ENCODE assay signal across 14 cellular contexts in the genomic region with DNA sequence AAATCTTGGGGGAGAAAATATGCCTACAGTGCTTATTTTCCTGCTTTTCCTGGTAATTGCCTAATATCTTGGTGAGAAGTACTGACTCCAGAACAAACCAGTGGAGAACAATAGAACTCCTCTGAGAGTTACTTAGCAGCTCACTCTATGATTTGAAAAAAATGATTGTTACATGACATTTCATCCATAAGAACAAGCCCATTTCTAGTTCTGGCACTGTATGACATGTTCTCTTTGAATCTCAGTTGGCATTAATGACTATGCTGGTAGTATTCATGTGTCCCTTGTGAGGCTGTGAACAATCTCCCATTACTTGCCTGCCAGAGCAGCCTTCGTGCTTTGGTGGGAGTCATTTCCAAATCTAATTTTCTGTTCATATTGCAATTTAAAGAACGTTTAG. TPM values are rescaled to one million over a fixed set of nuclear protein-coding genes. Genes with fewer than 3 reads are reported as not detected.
DNase-seq lines count a peak whose midpoint lies in the region; ATAC-seq and TF ChIP-seq lines count a peak whose summit lies in the region.
"Had no signal": no experiment of that assay in that cellular context is flagged by ENCODE, and none has a peak within 500 bp of the region (broad histone marks: within the 10 kb centered on the region; RNA-seq: fewer than 3 reads in every experiment).

No MANE protein-coding gene starts in this region.

- H2AFZ ChIP-seq in Loucy (ENCODE audit: low read length) = no peak overlapping the region

- TF ChIP-seq CTCF in Loucy (conservative IDR thresholded peaks at IDR 0.05; ENCODE audit: low read length) = no peak

- no CpG with 5 or more reads among the region's 2 CpGs for WGBS in mesodermal cell (ENCODE audit: insufficient coverage in 2 of 2), 2 experiments

- H3K4me3 ChIP-seq in Loucy (ENCODE audit: low read length, poor library complexity, severe bottlenecking) (no peak overlapping the region), mesodermal cell (ENCODE audit: extremely low read depth, insufficient read depth, low read length, poor library complexity, severe bottlenecking) (no peak overlapping the region), subcutaneous abdominal adipose tissue (ENCODE audit: low read depth in 1 of 5, low read length in 5 of 5) (no peak overlapping the region)

- no peaks in the 10 kb centered on the region; the same call in 1 of the 2 replicates for H3F3A ChIP-seq in Loucy (ENCODE audit: low read depth)

- H4K20me1 ChIP-seq in Loucy (ENCODE audit: insufficient read depth, low read length, poor library complexity, severe bottlenecking) = peaks cover 33% of the 10 kb centered on the region

- H3K9me3 ChIP-seq in Loucy (ENCODE audit: insufficient read depth, low read depth, low read length) (no peaks in the 10 kb centered on the region), mesodermal cell (ENCODE audit: control insufficient read depth, low read length) (peaks cover 3% of the 10 kb centered on the region), subcutaneous abdominal adipose tissue (ENCODE audit: control insufficient read depth in 5 of 5, low read length in 5 of 5) (no peaks in the 10 kb centered on the region)

- H3K27me3 ChIP-seq in Loucy (ENCODE audit: insufficient read depth, low read length, poor library complexity, severe bottlenecking) (no peaks in the 10 kb centered on the region), subcutaneous abdominal adipose tissue (ENCODE audit: control insufficient read depth in 5 of 5, insufficient read depth in 4 of 5, low read length in 5 of 5) (no peaks in the 10 kb centered on the region)

- DNase-seq in NCI-H146 treated with DMSO at 0.1 percent for 48 hours (lab: John Stamatoyannopoulos, UW; ENCODE audit: unreplicated experiment) (no peak), occipital lobe (lab: John Stamatoyannopoulos, UW) (no peak), NCI-H524 (lab: John Stamatoyannopoulos, UW) (no peak)
- no peak for DNase-seq in activated T-cell treated with anti-CD3 and anti-CD28 coated beads, Interleukin-2, amount 50 U/mL, for 24 hours
- DNase-seq: activated CD4-positive, alpha-beta T cell treated with anti-CD3 and anti-CD28 coated beads, Interleukin-2, amount 10 ng/mL, durations not matched to agents 24 days and 14 days; activated effector memory CD4-positive, alpha-beta T cell treated with anti-CD3 and anti-CD28 coated beads, Interleukin-2, amount 50 U/mL, for 16 hours; central memory CD4-positive, alpha-beta T cell; stimulated activated CD4-positive, alpha-beta T cell treated with anti-CD3 and anti-CD28 coated beads, Interleukin-1b, Interleukin-23, amount 100 ng/mL, for 48 hours; T-cell had no signal

- peak overlapping the region; percentile 1 for H3K4me2 ChIP-seq in Loucy (ENCODE audit: low read depth, low read length, poor library complexity, severe bottlenecking)

- peak; percentile 54 for ATAC-seq in esophagus mucosa
- ATAC-seq: stimulated activated memory B cell treated with anti-CD40 and anti-IgM and Interleukin-4, amounts not matched to agents 10 μg/mL and 1 μg/mL and 100 μg/mL, for 72 hours; T-cell had no signal

- no peak overlapping the region for H3K9ac ChIP-seq in Loucy (ENCODE audit: low read depth, low read length, poor library complexity, severe bottlenecking)
- no peak overlapping the region for H3K9ac ChIP-seq in subcutaneous abdominal adipose tissue (ENCODE audit: low read length in 5 of 5)

- H3K27ac ChIP-seq in mesodermal cell (ENCODE audit: low read depth, low read length, severe bottlenecking) = peak overlapping the region; percentile 29
- H3K27ac ChIP-seq in subcutaneous abdominal adipose tissue (ENCODE audit: low read depth, low read length) = peak overlapping the region; percentile 50

- H3K79me2 ChIP-seq in Loucy (ENCODE audit: insufficient read depth, low read length) = peaks cover 56% of the 10 kb centered on the region

- no peak overlapping the region for H3K27ac Mint-ChIP-seq in activated T-cell treated with anti-CD3 and anti-CD28 coated beads, Interleukin-2, amount 50 U/mL, for 24 hours
- H3K27ac Mint-ChIP-seq: stimulated activated memory B cell treated with anti-CD40 and anti-IgM and Interleukin-4, amounts not matched to agents 10 μg/mL and 1 μg/mL and 100 μg/mL, for 72 hours; T-cell had no signal

- no peaks in the 10 kb centered on the region for H3K36me3 Mint-ChIP-seq in activated T-cell treated with anti-CD3 and anti-CD28 coated beads, Interleukin-2, amount 50 U/mL, for 24 hours (ENCODE audit: low read depth)
- H3K36me3 Mint-ChIP-seq: T-cell had no signal

- no peaks in the 10 kb centered on the region for H3K9me2 ChIP-seq in Loucy (replicated peaks; ENCODE audit: low read depth, low read length)

- H3K27me3 Mint-ChIP-seq in activated T-cell treated with anti-CD3 and anti-CD28 coated beads, Interleukin-2, amount 50 U/mL, for 24 hours = no peaks in the 10 kb centered on the region
- H3K27me3 Mint-ChIP-seq: activated CD4-positive, alpha-beta T cell treated with anti-CD3 and anti-CD28 coated beads, Interleukin-2, amount 10 ng/mL, durations not matched to agents 24 days and 14 days; stimulated activated memory B cell treated with anti-CD40 and anti-IgM and Interleukin-4, amounts not matched to agents 10 μg/mL and 1 μg/mL and 100 μg/mL, for 72 hours; T-cell had no signal

- H3K4me1 ChIP-seq in Loucy (ENCODE audit: insufficient read depth, low read length, poor library complexity, severe bottlenecking) = peaks cover 16% of the 10 kb centered on the region
- peaks cover 28% of the 10 kb centered on the region for H3K4me1 ChIP-seq in mesodermal cell (ENCODE audit: control insufficient read depth, insufficient read depth, low read length, poor library complexity, severe bottlenecking)
- peaks cover 3 to 38% (median 32%) of the 10 kb centered on the region in 5 donors for H3K4me1 ChIP-seq in subcutaneous abdominal adipose tissue (ENCODE audit: control insufficient read depth in 5 of 5, insufficient read depth in 5 of 5, low read length in 5 of 5)

- peaks cover 3% of the 10 kb centered on the region for H3K4me1 Mint-ChIP-seq in activated T-cell treated with anti-CD3 and anti-CD28 coated beads, Interleukin-2, amount 50 U/mL, for 24 hours (ENCODE audit: low read depth)

- H3K36me3 ChIP-seq in Loucy (ENCODE audit: insufficient read depth, low read length) (peaks cover 17% of the 10 kb centered on the region), mesodermal cell (ENCODE audit: control insufficient read depth, insufficient read depth, low read length) (peaks cover 25% of the 10 kb centered on the region), subcutaneous abdominal adipose tissue (ENCODE audit: control insufficient read depth in 5 of 5, insufficient read depth in 5 of 5, low read length in 5 of 5) (peaks cover 0 to 3% (median 0%) of the 10 kb centered on the region in 5 donors)

- H3K9me3 Mint-ChIP-seq in activated T-cell treated with anti-CD3 and anti-CD28 coated beads, Interleukin-2, amount 50 U/mL, for 24 hours = no peaks in the 10 kb centered on the region
- H3K9me3 Mint-ChIP-seq: stimulated activated memory B cell treated with anti-CD40 and anti-IgM and Interleukin-4, amounts not matched to agents 10 μg/mL and 1 μg/mL and 100 μg/mL, for 72 hours; T-cell had no signal

- no peak overlapping the region for H3K4me3 Mint-ChIP-seq in activated T-cell treated with anti-CD3 and anti-CD28 coated beads, Interleukin-2, amount 50 U/mL, for 24 hours
- H3K4me3 Mint-ChIP-seq: activated CD4-positive, alpha-beta T cell treated with anti-CD3 and anti-CD28 coated beads, Interleukin-2, amount 10 ng/mL, durations not matched to agents 24 days and 14 days; stimulated activated memory B cell treated with anti-CD40 and anti-IgM and Interleukin-4, amounts not matched to agents 10 μg/mL and 1 μg/mL and 100 μg/mL, for 72 hours; T-cell had no signal

RNA-seq across cellular contexts. Expression of a gene that starts 58.0 kb away (rescaled TPM):
- total RNA-seq in esophagus mucosa (56.8 TPM), occipital lobe (96.7 TPM)
- polyA plus RNA-seq in mesodermal cell (2013, experiment 1 of 2) = 207 TPM
- polyA plus RNA-seq in mesodermal cell (2013, experiment 2 of 2) = 227 TPM
